20 cellular contexts compared by ENCODE assay signal in genomic region chr5:119011186-119011585, GRCh38.
"Had no signal": no experiment of that assay in that cellular context is flagged by ENCODE, and none has a peak within 500 bp of the region (broad histone marks: within the 10 kb centered on the region; RNA-seq: fewer than 3 reads in every experiment).

No MANE protein-coding gene starts in this region.

- H3K36me3 ChIP-seq: SJSA1 had no signal

- H3K4me2 ChIP-seq: KMS-11 had no signal

- H3K27me3 ChIP-seq: SJSA1 had no signal

- H3K27ac ChIP-seq: KMS-11, SJSA1, SK-N-MC had no signal

- ATAC-seq: HepG2 had no signal

- H3K4me1 ChIP-seq: SJSA1 had no signal

- DNase-seq: IMR-90, Kasumi-1, MM.1S, NCI-H1092 treated with DMSO at 0.1 percent for 48 hours, NCI-H1436, NCI-H187, NCI-H2029, NCI-H2171 treated with DMSO at 0.1 percent for 48 hours, NCI-H2227 treated with DMSO at 0.1 percent for 48 hours, NCI-H524, NCI-H69, NCI-H774, Right ventricle myocardium superior, RPMI8226, SIG-M5 had no signal

- FAIRE-seq: HepG2, RCC 7860 had no signal

- H3K9me3 ChIP-seq: SJSA1 had no signal

- H3K4me3 ChIP-seq: SJSA1, SK-N-MC had no signal

- H3K9ac ChIP-seq: KMS-11 had no signal
